In the genomic region with DNA sequence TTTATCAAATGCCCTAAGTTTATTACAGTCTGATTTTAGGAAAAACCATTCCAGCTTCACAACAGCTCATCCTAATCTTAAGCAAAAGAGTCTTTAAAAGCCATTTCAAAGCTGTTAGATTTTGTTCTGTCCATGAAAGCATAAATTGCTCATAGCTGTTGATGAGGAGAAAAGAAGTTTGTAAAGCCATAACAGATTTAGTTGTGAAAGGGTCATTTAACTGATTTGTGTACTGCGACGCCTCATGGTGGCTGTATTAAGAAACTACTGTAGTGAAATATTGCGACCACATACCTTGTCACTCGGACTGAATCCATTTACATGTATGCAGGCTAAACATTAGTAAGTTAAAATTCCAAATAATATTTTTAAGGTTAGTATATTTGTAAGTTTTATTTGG, we compare ENCODE assay signal across 8 cellular contexts. TPM values are rescaled to one million over a fixed set of nuclear protein-coding genes. Genes with fewer than 3 reads are reported as not detected.
DNase-seq lines count a peak whose midpoint lies in the region; ATAC-seq and TF ChIP-seq lines count a peak whose summit lies in the region.

No MANE protein-coding gene starts in this region.

- H3K4me1 ChIP-seq in right lobe of liver, result no peaks in the 10 kb centered on the region
- H3K4me1 ChIP-seq in prostate gland (replicated peaks), result no peaks in the 10 kb centered on the region
- H3K4me1 ChIP-seq in uterus, result no peaks in the 10 kb centered on the region

- TF ChIP-seq POLR2A in right lobe of liver (IDR thresholded peaks at IDR 0.05) (no peak), prostate gland (IDR thresholded peaks at IDR 0.05) (no peak), uterus (IDR thresholded peaks at IDR 0.05) (no peak)

- H3K36me3 ChIP-seq in right lobe of liver (no peaks in the 10 kb centered on the region), prostate gland (no peaks in the 10 kb centered on the region), uterus (no peaks in the 10 kb centered on the region)

- ATAC-seq in HG02938 (IDR thresholded peaks at IDR 0.05; ENCODE audit: unreplicated experiment) (peak; percentile 49), right lobe of liver (peak; percentile 19 to 44 (median 39)), HG02981 (IDR thresholded peaks at IDR 0.05; ENCODE audit: unreplicated experiment) (no peak), HG02678 (IDR thresholded peaks at IDR 0.05; ENCODE audit: unreplicated experiment) (no peak)

- H3K4me3 ChIP-seq in right lobe of liver (no peak overlapping the region), prostate gland (no peak overlapping the region), uterus (no peak overlapping the region)

- WGBS in right lobe of liver (ENCODE audit: insufficient coverage, low coverage, low lambda C conversion rate, missing lambda C conversion rate), result 65% methylated on average over 4 of the region's 4 CpGs
- WGBS in prostate gland, result 82% methylated on average over 4 of the region's 4 CpGs

- TF ChIP-seq CTCF in right lobe of liver (IDR thresholded peaks at IDR 0.05) (peak in 3 of 4 donors; percentile 33 to 35 (median 34)), prostate gland (IDR thresholded peaks at IDR 0.05) (peak in 2 of 4 experiments; percentile 17 to 20), uterus (IDR thresholded peaks at IDR 0.05) (peak in 1 of 4 experiments; percentile 8)

- no peaks in the 10 kb centered on the region for H3K27me3 ChIP-seq in right lobe of liver
- no peaks in the 10 kb centered on the region for H3K27me3 ChIP-seq in prostate gland (replicated peaks; ENCODE audit: insufficient read depth)
- H3K27me3 ChIP-seq in uterus, result no peaks in the 10 kb centered on the region

- intact Hi-C loops in right lobe of liver (cut with DNase I) (no loop called here), prostate gland (cut with DNase I) (no loop called here), uterus (cut with DNase I; ENCODE audit: low total_unique reads) (no loop called here)

- peak overlapping the region; percentile 63 for H3K27ac ChIP-seq in angular gyrus (ENCODE audit: low read depth, low read length)
- no peak overlapping the region for H3K27ac ChIP-seq in right lobe of liver
- H3K27ac ChIP-seq in prostate gland, result no peak overlapping the region
- H3K27ac ChIP-seq in uterus, result no peak overlapping the region

- H3K9me3 ChIP-seq in right lobe of liver (no peaks in the 10 kb centered on the region), prostate gland (no peaks in the 10 kb centered on the region), uterus (no peaks in the 10 kb centered on the region)

- DNase-seq in D341Med (ENCODE audit: low spot score) (peak; percentile 33), right lobe of liver (no peak), prostate gland (ENCODE audit: low spot score) (no peak), uterus (no peak)

RNA-seq across cellular contexts. Expression of a gene that starts 20.9 kb away (rescaled TPM):
- total RNA-seq in right lobe of liver (10 to 100 TPM; 15.0 to 22.4 (median 19.1) TPM), prostate gland (100 to 1,000 TPM in 1 of 2 donors, 10 to 100 TPM in 1; 94.7 to 226 TPM), uterus (100 to 1,000 TPM in 1 of 4 donors, 10 to 100 TPM in 3; 21.5 to 106 (median 63.8) TPM)

Comparison
In these comparisons a context has a peak if more than half of its experiments do, and no peak if none do; other contexts are left out.
1. ATAC-seq: peak in HG02938 (single experiment) and right lobe of liver (4 of 4); none in HG02981 (single experiment) and HG02678 (single experiment).